ENCODE assay signal across 8 cellular contexts in the genomic region with DNA sequence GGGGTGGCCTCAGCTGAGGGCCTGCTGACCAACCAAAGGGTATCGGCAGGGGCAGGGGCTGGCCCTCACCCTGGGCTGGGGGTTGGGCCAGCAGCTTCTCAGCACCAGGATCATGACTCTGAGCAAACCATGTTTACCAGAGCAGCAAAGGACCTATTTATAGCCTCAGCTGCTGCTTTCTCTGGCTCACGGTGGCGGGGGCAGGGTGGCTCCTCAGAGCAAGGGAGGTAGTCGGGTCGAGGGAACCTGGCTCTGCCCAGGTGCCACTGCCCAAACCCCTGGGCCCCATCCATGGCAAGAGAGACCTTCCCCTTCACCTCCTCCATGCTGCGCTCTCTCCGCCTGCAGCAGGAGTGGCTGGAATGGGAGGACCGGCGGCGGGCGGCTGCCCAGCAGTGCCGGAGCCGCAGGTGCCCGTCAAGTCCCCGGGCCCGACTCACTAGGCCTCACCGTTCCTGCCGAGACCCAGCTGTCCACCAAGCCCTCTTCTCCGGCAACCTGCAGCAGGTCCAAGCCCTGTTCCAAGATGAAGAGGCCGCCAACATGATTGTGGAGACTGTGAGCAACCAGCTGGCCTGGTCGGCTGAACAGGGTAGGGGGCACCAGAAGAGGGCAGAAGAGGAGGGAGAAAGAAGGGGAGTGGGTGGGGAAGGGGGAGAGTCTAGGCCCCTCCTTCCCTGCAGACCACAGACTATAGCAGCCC. TPM values are rescaled to one million over a fixed set of nuclear protein-coding genes. Genes with fewer than 3 reads are reported as not detected.
A peak's percentile ranks its signal among the peaks of the same experiment; 100 is the strongest.
DNase-seq lines count a peak whose midpoint lies in the region; ATAC-seq and TF ChIP-seq lines count a peak whose summit lies in the region.

A gene with protein sequence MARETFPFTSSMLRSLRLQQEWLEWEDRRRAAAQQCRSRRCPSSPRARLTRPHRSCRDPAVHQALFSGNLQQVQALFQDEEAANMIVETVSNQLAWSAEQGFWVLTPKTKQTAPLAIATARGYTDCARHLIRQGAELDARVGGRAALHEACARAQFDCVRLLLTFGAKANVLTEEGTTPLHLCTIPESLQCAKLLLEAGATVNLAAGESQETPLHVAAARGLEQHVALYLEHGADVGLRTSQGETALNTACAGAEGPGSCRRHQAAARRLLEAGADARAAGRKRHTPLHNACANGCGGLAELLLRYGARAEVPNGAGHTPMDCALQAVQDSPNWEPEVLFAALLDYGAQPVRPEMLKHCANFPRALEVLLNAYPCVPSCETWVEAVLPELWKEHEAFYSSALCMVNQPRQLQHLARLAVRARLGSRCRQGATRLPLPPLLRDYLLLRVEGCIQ (plus strand): TSS at position 206 of the 703 bp plus-strand sequence. CDS start 86 bp downstream, at position 292.

- H3K27ac ChIP-seq in GM23338 (ENCODE audit: low read depth) (no peak within 1 kb of the TSS), heart right ventricle (peak within 1 kb of the TSS; percentile 76 to 92 (median 87))

- H3K4me3 Mint-ChIP-seq in GM23338, result 0 out of 3 replicates have a peak within 1 kb of the TSS, but pooled peaks have one; percentile 22
- H3K4me3 Mint-ChIP-seq in T-helper 17 cell, result no peak within 1 kb of the TSS

- H3K27me3 Mint-ChIP-seq in GM23338 (ENCODE audit: insufficient read depth, low read depth, poor library complexity) (peaks cover 11% of the 10 kb centered on the region), T-helper 17 cell (no peaks in the 10 kb centered on the region)

- peaks cover 6% of the 10 kb centered on the region; the same call in 2 of the 3 replicates for H3K36me3 Mint-ChIP-seq in GM23338 (ENCODE audit: low read depth)
- H3K36me3 Mint-ChIP-seq in T-helper 17 cell (ENCODE audit: low read depth), result no peaks in the 10 kb centered on the region

- H3F3A ChIP-seq in GM23338 (replicated peaks; ENCODE audit: low read depth), result peaks cover 9% of the 10 kb centered on the region; the same call in 1 of the 2 replicates

- no peaks in the 10 kb centered on the region for H3K9me3 Mint-ChIP-seq in GM23338

- H3K9me2 ChIP-seq in GM23338 (ENCODE audit: insufficient read depth), result no peaks in the 10 kb centered on the region

- H3K4me3 ChIP-seq in GM23338, result peak within 1 kb of the TSS; percentile 34; the same call in 1 of the 2 replicates
- H3K4me3 ChIP-seq in heart right ventricle, result peak within 1 kb of the TSS; percentile 9 to 60 (median 44)

- no peaks in the 10 kb centered on the region for H3K79me2 ChIP-seq in GM23338 (replicated peaks; ENCODE audit: insufficient read depth)

- H3K4me1 Mint-ChIP-seq in GM23338, result peaks cover 14% of the 10 kb centered on the region
- peaks cover 9% of the 10 kb centered on the region for H3K4me1 Mint-ChIP-seq in T-helper 17 cell

- H2AFZ ChIP-seq in GM23338, result no peak within 1 kb of the TSS

- peak within 1 kb of the TSS; percentile 62 for H3K4me2 ChIP-seq in GM23338

- 12 to 23% methylated on average over 21 of the region's 21 CpGs for WGBS in heart right ventricle, 2 donors

- no peaks in the 10 kb centered on the region for H4K20me1 ChIP-seq in GM23338 (replicated peaks; ENCODE audit: insufficient read depth)

- H3K27ac Mint-ChIP-seq in GM23338 (no peak within 1 kb of the TSS), T-helper 17 cell (no peak within 1 kb of the TSS)

- DNase-seq in GM23338 (ENCODE audit: low spot score) (peak; percentile 53), SHP77 treated with DMSO at 0.1 percent for 48 hours (lab: John Stamatoyannopoulos, UW) (peak; percentile 75), heart right ventricle (peak; percentile 52 to 59), retina (peak; percentile 74), T-helper 17 cell (no peak), SW 1271 (lab: John Stamatoyannopoulos, UW) (no peak), SW480 (ENCODE audit: low spot score) (no peak)

- no peaks in the 10 kb centered on the region for H3K27me3 ChIP-seq in GM23338 (ENCODE audit: insufficient read depth)
- no peaks in the 10 kb centered on the region for H3K27me3 ChIP-seq in heart right ventricle

- no peaks in the 10 kb centered on the region for H3K9me3 ChIP-seq in heart right ventricle
- H3K9me3 ChIP-seq in T-helper 17 cell (ENCODE audit: control insufficient read depth, low read length, poor library complexity, severe bottlenecking), result no peaks in the 10 kb centered on the region

- intact Hi-C loops in heart right ventricle (cut with DNase I), result no loop called here

- no peaks in the 10 kb centered on the region for H3K36me3 ChIP-seq in GM23338 (ENCODE audit: insufficient read depth)
- H3K36me3 ChIP-seq in heart right ventricle, result peaks cover 0 to 25% (median 0%) of the 10 kb centered on the region in 9 donors

- ATAC-seq in GM23338 (peak; percentile 64), heart right ventricle (peak; percentile 62 to 91 (median 84)), T-helper 17 cell (no peak), HG02588 (IDR thresholded peaks at IDR 0.05; ENCODE audit: unreplicated experiment) (no peak)

- H3K4me1 ChIP-seq in GM23338 (ENCODE audit: insufficient read depth), result peaks cover 14% of the 10 kb centered on the region
- peaks cover 0 to 33% (median 13%) of the 10 kb centered on the region in 9 donors for H3K4me1 ChIP-seq in heart right ventricle

- TF ChIP-seq CTCF in GM23338 (conservative IDR thresholded peaks at IDR 0.05; ENCODE audit: low read depth in 2 of 2), result peak; percentile 34 to 69
- TF ChIP-seq CTCF in heart right ventricle (IDR thresholded peaks at IDR 0.05), result peak in 3 of 9 donors; percentile 16 to 26 (median 21)

TF ChIP-seq in GM23338, 12 proteins besides CTCF, POLR2A, EP300 and RAD21:
- TF ChIP-seq EZH2phosphoT487 (IDR thresholded peaks at IDR 0.05; ENCODE audit: unreplicated experiment) (no peak), EZH2 (IDR thresholded peaks at IDR 0.05; ENCODE audit: low read depth, unreplicated experiment) (no peak), POLR2AphosphoS5 (IDR thresholded peaks at IDR 0.05; ENCODE audit: low read depth) (no peak)

RNA-seq across cellular contexts. Expression of the gene that starts here (rescaled TPM):
- total RNA-seq in GM23338 (2014; rRNA removed; shearing (Covaris generic)), result not detected in 2 replicates
- polyA plus RNA-seq in GM23338 (2016; fragmentation: Nextera tagmentation; extraction: Ambion mirVana) (0.21 and 0.47 TPM in 2 replicates), heart right ventricle (1 to 10 TPM in 1 of 2 donors, under 1 TPM in 1; 0.64 to 6.5 TPM)
- total RNA-seq in heart right ventricle (10 to 100 TPM; 12.4 to 16.4 (median 13.6) TPM), T-helper 17 cell (not detected)

Comparison
In these comparisons a context has a peak if more than half of its experiments do, and no peak if none do; other contexts are left out.
1. RNA of the gene that starts here (total RNA-seq): 12.4 to 16.4 TPM in heart right ventricle; not detected in T-helper 17 cell and not detected in GM23338; every median in the first group is over 10 times any median in the second.
2. Peak in DNase-seq, ATAC-seq, H3K4me3 ChIP-seq and H3K4me2 ChIP-seq in GM23338; RNA of the gene not detected or under 1 TPM.
3. ATAC-seq: peak in heart right ventricle (8 of 8); none in T-helper 17 cell (single experiment) and HG02588 (single experiment).
4. DNase-seq: peak in SHP77 treated with DMSO at 0.1 percent for 48 hours (single experiment), heart right ventricle (2 of 2) and retina (single experiment); none in T-helper 17 cell (0 of 3), SW 1271 (0 of 2) and SW480 (single experiment).